ENCODE assay signal across 11 cellular contexts in genomic region chr5:176646049-176646706, GRCh38. TPM values are rescaled to one million over a fixed set of nuclear protein-coding genes. Genes with fewer than 3 reads are reported as not detected.
DNase-seq lines count a peak whose midpoint lies in the region; ATAC-seq, FAIRE-seq and TF ChIP-seq lines count a peak whose summit lies in the region.
"Had no signal": no experiment of that assay in that cellular context is flagged by ENCODE, and none has a peak within 500 bp of the region (broad histone marks: within the 10 kb centered on the region; RNA-seq: fewer than 3 reads in every experiment).

No MANE protein-coding gene starts in this region.

- intact Hi-C loops in activated CD4-positive, alpha-beta T cell treated with anti-CD3 and anti-CD28 coated beads, Interleukin-2, amount 10 ng/mL, durations not matched to agents 24 days and 14 days (cut with micrococcal nuclease): loop anchor here (2.0 to 5.0 kb wide), 2 partner anchors 109 to 361 kb away; partner anchors contain the start of genes RNF44 and UIMC1
- intact Hi-C loops in activated CD8-positive, alpha-beta T cell treated with anti-CD3 and anti-CD28 coated beads for 36 hours (cut with micrococcal nuclease): no loop called here
- intact Hi-C loops in left colon (cut with DNase I, micrococcal nuclease): loop anchor here in 1 of 2 donors (10.0 kb wide), 1 partner anchor 231 kb away; the partner anchor contains the start of gene CLTB

- POLR2A ChIA-PET in activated CD8-positive, alpha-beta T cell treated with anti-CD3 and anti-CD28 coated beads for 36 hours (lab: Charles Lee): interaction anchor here (0.7 to 2.2 kb wide), 8 partner anchors 10 to 198 kb away, joined by 3 to 10 read pairs (median 4); partner anchors contain the start of genes EIF4E1B, FAF2 and SNCB

- H3K27ac ChIP-seq in iPS-20b (ENCODE audit: low read length) (no peak overlapping the region), subcutaneous abdominal adipose tissue (ENCODE audit: low read depth, low read length) (no peak overlapping the region)

- peak overlapping the region; percentile 91 for H3K4me3 Mint-ChIP-seq in activated CD4-positive, alpha-beta T cell treated with anti-CD3 and anti-CD28 coated beads, Interleukin-2, amount 10 ng/mL, durations not matched to agents 24 days and 14 days
- peak overlapping the region; percentile 83 for H3K4me3 Mint-ChIP-seq in activated CD8-positive, alpha-beta T cell treated with anti-CD3 and anti-CD28 coated beads for 36 hours

- H3K4me1 ChIP-seq in iPS-20b (ENCODE audit: insufficient read depth, low read length) (peaks cover 10% of the 10 kb centered on the region; the same call in 1 of the 2 replicates), subcutaneous abdominal adipose tissue (ENCODE audit: control insufficient read depth in 5 of 5, insufficient read depth in 5 of 5, low read length in 5 of 5) (peaks cover 4 to 30% (median 21%) of the 10 kb centered on the region in 5 donors)

- no peak for TF ChIP-seq CTCF in activated CD8-positive, alpha-beta T cell treated with anti-CD3 and anti-CD28 coated beads for 36 hours (IDR thresholded peaks at IDR 0.05)

- H3K9me3 ChIP-seq in iPS-20b (ENCODE audit: insufficient read depth, low read depth, low read length): no peaks in the 10 kb centered on the region
- H3K9me3 ChIP-seq in subcutaneous abdominal adipose tissue (ENCODE audit: control insufficient read depth in 5 of 5, low read length in 5 of 5): no peaks in the 10 kb centered on the region

- H3K27me3 Mint-ChIP-seq in activated CD4-positive, alpha-beta T cell treated with anti-CD3 and anti-CD28 coated beads, Interleukin-2, amount 10 ng/mL, durations not matched to agents 24 days and 14 days: no peaks in the 10 kb centered on the region
- no peaks in the 10 kb centered on the region for H3K27me3 Mint-ChIP-seq in activated CD8-positive, alpha-beta T cell treated with anti-CD3 and anti-CD28 coated beads for 36 hours

- no peak for TF ChIP-seq POLR2A in GM12892 (IDR thresholded peaks at IDR 0.05; ENCODE audit: low read depth, low read length)

- H3K36me3 ChIP-seq in iPS-20b (ENCODE audit: insufficient read depth, low read depth, low read length) (no peaks in the 10 kb centered on the region), subcutaneous abdominal adipose tissue (ENCODE audit: control insufficient read depth in 5 of 5, insufficient read depth in 5 of 5, low read length in 5 of 5) (no peaks in the 10 kb centered on the region)

- no peak for ATAC-seq in activated CD8-positive, alpha-beta T cell treated with anti-CD3 and anti-CD28 coated beads for 36 hours
- no peak for ATAC-seq in GM19455 (IDR thresholded peaks at IDR 0.05; ENCODE audit: unreplicated experiment)
- no peak for ATAC-seq in left colon

- H3K36me3 Mint-ChIP-seq in activated CD4-positive, alpha-beta T cell treated with anti-CD3 and anti-CD28 coated beads, Interleukin-2, amount 10 ng/mL, durations not matched to agents 24 days and 14 days (ENCODE audit: low read depth): peaks cover 6% of the 10 kb centered on the region
- peaks cover 2% of the 10 kb centered on the region for H3K36me3 Mint-ChIP-seq in activated CD8-positive, alpha-beta T cell treated with anti-CD3 and anti-CD28 coated beads for 36 hours (ENCODE audit: low read depth)

- H3K27me3 ChIP-seq in iPS-20b (ENCODE audit: insufficient read depth, low read length) (no peaks in the 10 kb centered on the region), subcutaneous abdominal adipose tissue (ENCODE audit: control insufficient read depth in 5 of 5, insufficient read depth in 4 of 5, low read length in 5 of 5) (no peaks in the 10 kb centered on the region)

- CTCF ChIA-PET in activated CD8-positive, alpha-beta T cell treated with anti-CD3 and anti-CD28 coated beads for 36 hours (lab: Charles Lee): interaction anchor here (0.9 to 7.8 kb wide), 6 partner anchors 13 to 116 kb away, joined by 3 to 54 read pairs (median 4); partner anchors contain the start of genes EIF4E1B and SNCB

- no peak for DNase-seq in activated CD4-positive, alpha-beta T cell treated with anti-CD3 and anti-CD28 coated beads, Interleukin-2, amount 10 ng/mL, durations not matched to agents 24 days and 14 days
- DNase-seq in activated CD4-positive, alpha-beta T cell treated with anti-CD3 and anti-CD28 coated beads, Interleukin-2, amount 50 U/mL, for 48 hours: no peak
- DNase-seq in activated CD8-positive, alpha-beta T cell treated with anti-CD3 and anti-CD28 coated beads for 36 hours: no peak
- no peak for DNase-seq in GM12892 (ENCODE audit: insufficient read length)
- DNase-seq in left colon: no peak

- H3K9ac ChIP-seq in iPS-20b (ENCODE audit: low read depth, low read length) (peak overlapping the region; percentile 69; the same call in 1 of the 2 replicates), subcutaneous abdominal adipose tissue (ENCODE audit: low read length in 5 of 5) (peak overlapping the region in 3 of 5 donors; percentile 55 to 78 (median 65))

- no peaks in the 10 kb centered on the region for H3K9me3 Mint-ChIP-seq in activated CD4-positive, alpha-beta T cell treated with anti-CD3 and anti-CD28 coated beads, Interleukin-2, amount 10 ng/mL, durations not matched to agents 24 days and 14 days
- no peaks in the 10 kb centered on the region for H3K9me3 Mint-ChIP-seq in activated CD8-positive, alpha-beta T cell treated with anti-CD3 and anti-CD28 coated beads for 36 hours

- no peak overlapping the region; the same call in 1 of the 2 replicates for H3K4me3 ChIP-seq in iPS-20b (ENCODE audit: low read length)
- peak overlapping the region in 3 of 5 donors; percentile 74 to 78 (median 76) for H3K4me3 ChIP-seq in subcutaneous abdominal adipose tissue (ENCODE audit: low read depth in 1 of 5, low read length in 5 of 5)

- peak overlapping the region; percentile 89 for H3K27ac Mint-ChIP-seq in activated CD4-positive, alpha-beta T cell treated with anti-CD3 and anti-CD28 coated beads, Interleukin-2, amount 10 ng/mL, durations not matched to agents 24 days and 14 days
- H3K27ac Mint-ChIP-seq in activated CD8-positive, alpha-beta T cell treated with anti-CD3 and anti-CD28 coated beads for 36 hours: peak overlapping the region; percentile 88

- peaks cover 35% of the 10 kb centered on the region for H3K4me1 Mint-ChIP-seq in activated CD4-positive, alpha-beta T cell treated with anti-CD3 and anti-CD28 coated beads, Interleukin-2, amount 10 ng/mL, durations not matched to agents 24 days and 14 days
- peaks cover 40% of the 10 kb centered on the region for H3K4me1 Mint-ChIP-seq in activated CD8-positive, alpha-beta T cell treated with anti-CD3 and anti-CD28 coated beads for 36 hours (ENCODE audit: low read depth)

- no peak for FAIRE-seq in GM12892 (lab: Jason Lieb, UNC)

RNA-seq across cellular contexts. Expression of gene TSPAN17, which starts 1.1 kb away (rescaled TPM):
- 29.3 and 32.0 TPM in 2 replicates for total RNA-seq in activated CD4-positive, alpha-beta T cell treated with anti-CD3 and anti-CD28 coated beads, Interleukin-2, amount 10 ng/mL, durations not matched to agents 24 days and 14 days
- total RNA-seq in activated CD8-positive, alpha-beta T cell treated with anti-CD3 and anti-CD28 coated beads for 36 hours: 10 to 100 TPM; 24.6 to 26.3 TPM
- polyA plus RNA-seq in GM12892 (2012; ENCODE audit: missing spikeins): 6.2 TPM
- total RNA-seq in left colon: 10 to 100 TPM; 34.8 to 37.2 TPM

RNA-seq across cellular contexts. Expression of gene EIF4E1B, which starts 15.7 kb away (rescaled TPM):
- not detected in 2 replicates for total RNA-seq in activated CD4-positive, alpha-beta T cell treated with anti-CD3 and anti-CD28 coated beads, Interleukin-2, amount 10 ng/mL, durations not matched to agents 24 days and 14 days
- total RNA-seq in activated CD8-positive, alpha-beta T cell treated with anti-CD3 and anti-CD28 coated beads for 36 hours: not detected
- polyA plus RNA-seq in GM12892 (2012; ENCODE audit: missing spikeins): not detected
- not detected for total RNA-seq in left colon
- total RNA-seq: NCI-H460, renal cortical epithelial cell, urinary bladder had no signal
- polyA plus RNA-seq: urinary bladder had no signal

RNA-seq across cellular contexts. Expression of gene SNCB, which starts 15.8 kb away (rescaled TPM):
- not detected in 2 replicates for total RNA-seq in activated CD4-positive, alpha-beta T cell treated with anti-CD3 and anti-CD28 coated beads, Interleukin-2, amount 10 ng/mL, durations not matched to agents 24 days and 14 days
- under 1 TPM; 0.69 to 0.79 TPM for total RNA-seq in activated CD8-positive, alpha-beta T cell treated with anti-CD3 and anti-CD28 coated beads for 36 hours
- polyA plus RNA-seq in GM12892 (2012; ENCODE audit: missing spikeins): not detected
- total RNA-seq in left colon: not detected
- total RNA-seq: renal cortical epithelial cell, urinary bladder had no signal

RNA-seq across cellular contexts. Expression of gene GPRIN1, which starts 36.2 kb away (rescaled TPM):
- total RNA-seq in activated CD4-positive, alpha-beta T cell treated with anti-CD3 and anti-CD28 coated beads, Interleukin-2, amount 10 ng/mL, durations not matched to agents 24 days and 14 days: 3.7 TPM in 2 replicates
- total RNA-seq in activated CD8-positive, alpha-beta T cell treated with anti-CD3 and anti-CD28 coated beads for 36 hours: 1 to 10 TPM; 1.6 to 2.0 TPM
- polyA plus RNA-seq in GM12892 (2012; ENCODE audit: missing spikeins): 1.6 TPM
- total RNA-seq in left colon: 1 to 10 TPM; 1.7 to 1.9 TPM
